ENCODE assay signal across 18 cellular contexts in the genomic region with DNA sequence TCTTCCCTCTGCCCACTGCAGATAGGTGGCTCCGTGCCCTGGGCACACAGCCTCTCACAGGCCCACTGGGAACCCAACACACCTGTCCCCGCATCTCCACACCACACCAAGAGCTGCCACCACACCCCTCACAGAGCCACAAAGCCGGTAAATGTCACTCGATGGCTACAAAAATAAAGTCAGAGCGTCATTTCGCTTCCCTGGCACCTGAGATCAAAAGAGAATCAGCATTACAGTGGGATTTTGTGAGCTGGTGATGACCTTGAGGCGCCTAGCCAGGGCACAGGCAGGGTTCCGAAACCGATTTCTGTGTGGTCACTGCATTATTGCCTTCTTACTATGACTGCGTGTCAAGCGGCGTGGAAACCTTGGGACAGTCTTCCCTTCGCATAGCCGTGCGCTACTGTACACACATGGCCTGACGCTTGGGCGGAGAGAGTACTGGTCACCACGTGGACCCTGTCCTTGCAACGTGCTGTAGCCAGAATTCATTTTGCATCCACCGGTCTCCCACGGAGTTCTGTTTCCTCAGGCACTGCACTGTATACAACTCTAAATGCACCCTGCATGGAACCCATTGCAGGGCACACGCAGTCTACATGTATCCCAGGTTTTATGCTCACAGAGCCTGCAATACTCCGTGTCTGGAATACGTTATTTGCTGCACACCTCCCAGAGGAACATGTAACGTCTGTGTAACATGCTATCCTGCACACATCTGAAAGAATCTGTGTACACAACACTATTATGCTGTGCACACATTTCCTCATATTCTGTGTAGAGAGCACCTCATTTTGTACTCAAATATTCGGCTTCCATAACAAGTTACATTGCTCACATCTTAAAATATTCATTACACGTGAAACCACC. TPM values are rescaled to one million over a fixed set of nuclear protein-coding genes. Genes with fewer than 3 reads are reported as not detected.
DNase-seq lines count a peak whose midpoint lies in the region; ATAC-seq and TF ChIP-seq lines count a peak whose summit lies in the region.
"Had no signal": no experiment of that assay in that cellular context is flagged by ENCODE, and none has a peak within 500 bp of the region (broad histone marks: within the 10 kb centered on the region; RNA-seq: fewer than 3 reads in every experiment).

No MANE protein-coding gene starts in this region.

- peaks cover 22 to 34% (median 26%) of the 10 kb centered on the region in 3 donors for H3K4me1 Mint-ChIP-seq in CD8-positive, alpha-beta memory T cell
- H3K4me1 Mint-ChIP-seq in activated B cell treated with CpG ODN at 0.5 μM for 24 hours: peaks cover 25% of the 10 kb centered on the region

- H3K9ac ChIP-seq in trophoblast cell (ENCODE audit: low read length): no peak overlapping the region
- no peak overlapping the region for H3K9ac ChIP-seq in mammary epithelial cell (ENCODE audit: insufficient read depth, low read length)

- H3K9me3 Mint-ChIP-seq in CD8-positive, alpha-beta memory T cell: no peaks in the 10 kb centered on the region
- H3K9me3 Mint-ChIP-seq in activated B cell treated with CpG ODN at 0.5 μM for 24 hours: no peaks in the 10 kb centered on the region
- H3K9me3 Mint-ChIP-seq: stimulated activated memory B cell treated with anti-CD40 and anti-IgM and Interleukin-4, amounts not matched to agents 10 μg/mL and 1 μg/mL and 100 μg/mL, for 72 hours had no signal

- no peaks in the 10 kb centered on the region for H3K79me1 ChIP-seq in trophoblast cell (ENCODE audit: low read length)

- no peak overlapping the region for H4K91ac ChIP-seq in trophoblast cell (ENCODE audit: low read depth, low read length)

- H4K8ac ChIP-seq in trophoblast cell (ENCODE audit: low read depth, low read length): no peak overlapping the region

- H3K18ac ChIP-seq in trophoblast cell (ENCODE audit: low read length): no peak overlapping the region

- no peak for DNase-seq in CD8-positive, alpha-beta memory T cell
- DNase-seq in activated B cell treated with CpG ODN at 0.5 μM for 24 hours (no peak), trophoblast cell (no peak), NCI-H1417 treated with DMSO at 0.1 percent for 48 hours (lab: John Stamatoyannopoulos, UW) (no peak), NCI-H1436 (lab: John Stamatoyannopoulos, UW) (no peak), mammary epithelial cell (no peak), NCI-H82 treated with DMSO at 0.1 percent for 48 hours (lab: John Stamatoyannopoulos, UW; ENCODE audit: unreplicated experiment) (no peak)
- DNase-seq: activated CD4-positive, CD25-positive, alpha-beta regulatory T cell; brain microvascular endothelial cell; dorsolateral prefrontal cortex; GDM1; left ventricle myocardium inferior; NCI-H774; SW 1271 had no signal

- H3K27ac ChIP-seq in CD8-positive, alpha-beta memory T cell (ENCODE audit: low read depth, low read length): no peak overlapping the region
- H3K27ac ChIP-seq in trophoblast cell (ENCODE audit: low read depth, low read length) (no peak overlapping the region), mammary epithelial cell (ENCODE audit: insufficient read depth, low read depth, low read length) (no peak overlapping the region)
- H3K27ac ChIP-seq: brain microvascular endothelial cell, dorsolateral prefrontal cortex, left ventricle myocardium inferior had no signal

- no peak overlapping the region for H2BK12ac ChIP-seq in trophoblast cell (ENCODE audit: low read length)

- H3K27me3 Mint-ChIP-seq in CD8-positive, alpha-beta memory T cell: peaks cover 66 to 83% of the 10 kb centered on the region in 2 donors
- H3K27me3 Mint-ChIP-seq in activated B cell treated with CpG ODN at 0.5 μM for 24 hours: peaks cover 78% of the 10 kb centered on the region

- H2AK5ac ChIP-seq in trophoblast cell (ENCODE audit: low read length): no peak overlapping the region

- dilution Hi-C loops in mammary epithelial cell (cut with HindIII; ENCODE audit: low sequenced_read_pairs): no loop called here

- H2BK120ac ChIP-seq in trophoblast cell (ENCODE audit: insufficient read depth, low read length, poor library complexity): no peak overlapping the region

- H4K12ac ChIP-seq in trophoblast cell (ENCODE audit: low read depth, low read length): no peak overlapping the region

- no peaks in the 10 kb centered on the region for H3K36me3 ChIP-seq in CD8-positive, alpha-beta memory T cell (ENCODE audit: insufficient read depth, low read length)
- H3K36me3 ChIP-seq in trophoblast cell (ENCODE audit: control insufficient read depth in 1 of 2, insufficient read depth in 2 of 2, low read length in 2 of 2) (no peaks in the 10 kb centered on the region), mammary epithelial cell (ENCODE audit: insufficient read depth, low read length) (no peaks in the 10 kb centered on the region)
- H3K36me3 ChIP-seq: brain microvascular endothelial cell, left ventricle myocardium inferior had no signal

- H3K4me3 Mint-ChIP-seq in CD8-positive, alpha-beta memory T cell: peak overlapping the region in 4 of 7 donors; percentile 26 to 52 (median 44)
- peak overlapping the region; percentile 52 for H3K4me3 Mint-ChIP-seq in activated B cell treated with CpG ODN at 0.5 μM for 24 hours

- BruUV-seq in mammary epithelial cell (replicated peaks; lab: Mats Ljungman, UMichigan): no TSS peak

- CTCF ChIA-PET in CD8-positive, alpha-beta memory T cell (lab: Charles Lee): no interaction called here
- CTCF ChIA-PET in activated B cell treated with CpG ODN at 0.5 μM for 24 hours (lab: Charles Lee): no interaction called here
- CTCF ChIA-PET in mammary epithelial cell (lab: Charles Lee; ENCODE audit: low non-redundant PET): no interaction called here

- H3K36me3 Mint-ChIP-seq in CD8-positive, alpha-beta memory T cell: no peaks in the 10 kb centered on the region
- no peaks in the 10 kb centered on the region for H3K36me3 Mint-ChIP-seq in activated B cell treated with CpG ODN at 0.5 μM for 24 hours (ENCODE audit: low read depth)
- H3K36me3 Mint-ChIP-seq: stimulated activated memory B cell treated with anti-CD40 and anti-IgM and Interleukin-4, amounts not matched to agents 10 μg/mL and 1 μg/mL and 100 μg/mL, for 72 hours had no signal

- no peak overlapping the region for H2BK5ac ChIP-seq in trophoblast cell (ENCODE audit: low read depth, low read length, poor library complexity)

- H2AFZ ChIP-seq in trophoblast cell (ENCODE audit: insufficient read depth, low read length, poor library complexity): no peak overlapping the region
- H2AFZ ChIP-seq in mammary epithelial cell (ENCODE audit: low read depth, low read length): no peak overlapping the region

- no peaks in the 10 kb centered on the region for H4K20me1 ChIP-seq in mammary epithelial cell (ENCODE audit: insufficient read depth, low read length)

- H3K9me3 ChIP-seq in CD8-positive, alpha-beta memory T cell (ENCODE audit: low read length): no peaks in the 10 kb centered on the region
- H3K9me3 ChIP-seq in iPS-18c (ENCODE audit: control insufficient read depth, insufficient read depth, low read length) (no peaks in the 10 kb centered on the region), trophoblast cell (ENCODE audit: insufficient read depth, low read depth, low read length) (peaks cover 16% of the 10 kb centered on the region), mammary epithelial cell (replicated peaks; ENCODE audit: insufficient read depth, low read length) (no peaks in the 10 kb centered on the region)
- H3K9me3 ChIP-seq: left ventricle myocardium inferior had no signal

- H3K14ac ChIP-seq in trophoblast cell (ENCODE audit: low read length): no peak overlapping the region

- ATAC-seq in activated B cell treated with CpG ODN at 0.5 μM for 24 hours (ENCODE audit: low read depth): no peak
- ATAC-seq: stimulated activated memory B cell treated with anti-CD40 and anti-IgM and Interleukin-4, amounts not matched to agents 10 μg/mL and 1 μg/mL and 100 μg/mL, for 72 hours had no signal

- no peaks in the 10 kb centered on the region for H3K4me1 ChIP-seq in CD8-positive, alpha-beta memory T cell (ENCODE audit: insufficient read depth, low read length)
- H3K4me1 ChIP-seq in trophoblast cell (ENCODE audit: control insufficient read depth in 1 of 2, insufficient read depth in 2 of 2, low read length in 2 of 2): peaks cover 0 to 10% of the 10 kb centered on the region in 2 experiments
- peaks cover 13% of the 10 kb centered on the region for H3K4me1 ChIP-seq in mammary epithelial cell (ENCODE audit: insufficient read depth, low read length)

- intact Hi-C loops in activated B cell treated with CpG ODN at 0.5 μM for 24 hours (cut with micrococcal nuclease): loop anchor here (5.0 kb wide), 1 partner anchor 592 kb away; no protein-coding TSS in a partner anchor
- intact Hi-C loops in mammary epithelial cell (cut with micrococcal nuclease): no loop called here

- TF ChIP-seq CTCF in activated B cell treated with CpG ODN at 0.5 μM for 24 hours (IDR thresholded peaks at IDR 0.05) (no peak), mammary epithelial cell (conservative IDR thresholded peaks at IDR 0.05 in 1 of 2, IDR thresholded peaks at IDR 0.05 in 1 of 2; ENCODE audit: extremely low read depth in 1 of 2, insufficient read depth in 1 of 2, low read depth in 1 of 2, low read length in 2 of 2) (no peak)

- no peak overlapping the region for H3K4me3 ChIP-seq in CD8-positive, alpha-beta memory T cell (ENCODE audit: low read length)
- H3K4me3 ChIP-seq in iPS-18c (ENCODE audit: insufficient read depth, low read depth, low read length): peak overlapping the region; percentile 4; the same call in 1 of the 2 replicates
- no peak overlapping the region for H3K4me3 ChIP-seq in trophoblast cell (ENCODE audit: low read depth, low read length)
- no peak overlapping the region for H3K4me3 ChIP-seq in mammary epithelial cell (replicated peaks in 1 of 3; ENCODE audit: insufficient read depth in 1 of 3, low read depth in 2 of 3, low read length in 3 of 3)

- peaks cover 31% of the 10 kb centered on the region for H3K27me3 ChIP-seq in CD8-positive, alpha-beta memory T cell (ENCODE audit: insufficient read depth, low read length, poor library complexity, severe bottlenecking)
- H3K27me3 ChIP-seq in trophoblast cell (ENCODE audit: insufficient read depth, low read length): peaks cover 97% of the 10 kb centered on the region
- H3K27me3 ChIP-seq in mammary epithelial cell (ENCODE audit: insufficient read depth, low read length): peaks cover 88% of the 10 kb centered on the region

- POLR2A ChIA-PET in CD8-positive, alpha-beta memory T cell (lab: Charles Lee): no interaction called here
- POLR2A ChIA-PET in activated B cell treated with CpG ODN at 0.5 μM for 24 hours (lab: Charles Lee): no interaction called here

- H3K27ac Mint-ChIP-seq in CD8-positive, alpha-beta memory T cell: no peak overlapping the region
- peak overlapping the region; percentile 31 for H3K27ac Mint-ChIP-seq in activated B cell treated with CpG ODN at 0.5 μM for 24 hours
- H3K27ac Mint-ChIP-seq: H9; stimulated activated memory B cell treated with anti-CD40 and anti-IgM and Interleukin-4, amounts not matched to agents 10 μg/mL and 1 μg/mL and 100 μg/mL, for 72 hours had no signal

- H3K23ac ChIP-seq in trophoblast cell (ENCODE audit: low read length): peak overlapping the region; percentile 69

- in situ Hi-C loops in mammary epithelial cell (cut with MboI; ENCODE audit: low sequenced_read_pairs in 2 of 2): no loop called here

- H3K79me2 ChIP-seq in trophoblast cell (ENCODE audit: control insufficient read depth, insufficient read depth, low read length, poor library complexity): no peaks in the 10 kb centered on the region
- H3K79me2 ChIP-seq in mammary epithelial cell (ENCODE audit: insufficient read depth, low read length): no peaks in the 10 kb centered on the region

- H3K4me2 ChIP-seq in trophoblast cell (ENCODE audit: low read length) (no peak overlapping the region), mammary epithelial cell (ENCODE audit: insufficient read depth, low read depth, low read length) (no peak overlapping the region)

- no CpG with 5 or more reads among the region's 27 CpGs for whole genome bisulfite sequencing in trophoblast cell (ENCODE audit: extremely low coverage, insufficient coverage, insufficient read length)
- WGBS in mammary epithelial cell (ENCODE audit: low coverage, missing lambda C conversion rate): 12% methylated on average over 26 of the region's 27 CpGs

- H3K4ac ChIP-seq in trophoblast cell (ENCODE audit: low read depth, low read length): no peak overlapping the region

RNA-seq across cellular contexts. Expression of a gene that starts 5.8 kb away (rescaled TPM):
- total RNA-seq in CD8-positive, alpha-beta memory T cell: not detected
- not detected for polyA plus RNA-seq in CD8-positive, alpha-beta memory T cell
- total RNA-seq in activated B cell treated with CpG ODN at 0.5 μM for 24 hours: not detected in 2 replicates
- polyA plus RNA-seq in trophoblast cell (2013): 0.08 and 0.11 TPM in 2 replicates
- not detected for total RNA-seq in mammary epithelial cell
- not detected for polyA plus RNA-seq in mammary epithelial cell
- polyA minus RNA-seq in mammary epithelial cell: not detected
- total RNA-seq: H9, skeletal muscle tissue had no signal

RNA-seq across cellular contexts. Expression of a gene that starts 50.5 kb away (rescaled TPM):
- 10 to 100 TPM; 21.9 to 25.0 TPM for total RNA-seq in CD8-positive, alpha-beta memory T cell
- 23.0 TPM for polyA plus RNA-seq in CD8-positive, alpha-beta memory T cell
- 27.9 and 35.0 TPM in 2 replicates for total RNA-seq in activated B cell treated with CpG ODN at 0.5 μM for 24 hours
- polyA plus RNA-seq in trophoblast cell (2013): 9.5 and 9.8 TPM in 2 replicates
- 10 to 100 TPM; 17.3 to 25.4 TPM for total RNA-seq in mammary epithelial cell
- polyA plus RNA-seq in mammary epithelial cell: 11.3 TPM
- 1.4 TPM for polyA minus RNA-seq in mammary epithelial cell
